Comparison of ENCODE assay signal across 11 cellular contexts in the genomic region with DNA sequence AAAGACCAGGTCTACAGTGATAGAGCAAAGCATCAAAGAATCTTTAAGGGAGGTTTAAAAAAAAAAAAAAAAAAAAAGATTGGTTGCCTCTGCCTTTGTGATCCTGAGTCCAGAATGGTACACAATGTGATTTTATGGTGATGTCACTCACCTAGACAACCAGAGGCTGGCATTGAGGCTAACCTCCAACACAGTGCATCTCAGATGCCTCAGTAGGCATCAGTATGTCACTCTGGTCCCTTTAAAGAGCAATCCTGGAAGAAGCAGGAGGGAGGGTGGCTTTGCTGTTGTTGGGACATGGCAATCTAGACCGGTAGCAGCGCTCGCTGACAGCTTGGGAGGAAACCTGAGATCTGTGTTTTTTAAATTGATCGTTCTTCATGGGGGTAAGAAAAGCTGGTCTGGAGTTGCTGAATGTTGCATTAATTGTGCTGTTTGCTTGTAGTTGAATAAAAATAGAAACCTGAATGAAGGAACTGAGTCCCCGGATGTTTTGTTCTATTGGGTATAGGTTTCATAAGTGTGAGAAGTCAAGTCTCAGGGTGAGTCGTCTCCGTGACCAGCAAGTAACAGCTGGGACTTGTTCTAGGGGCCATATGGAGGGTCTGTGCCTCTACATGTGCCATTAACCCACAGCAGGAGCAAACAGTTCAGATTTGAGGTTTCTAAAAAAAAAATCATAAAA. TPM values are rescaled to one million over a fixed set of nuclear protein-coding genes. Genes with fewer than 3 reads are reported as not detected.
DNase-seq lines count a peak whose midpoint lies in the region; ATAC-seq and TF ChIP-seq lines count a peak whose summit lies in the region.
"Had no signal": no experiment of that assay in that cellular context is flagged by ENCODE, and none has a peak within 500 bp of the region (broad histone marks: within the 10 kb centered on the region; RNA-seq: fewer than 3 reads in every experiment).

No MANE protein-coding gene starts in this region.

- no peaks in the 10 kb centered on the region for H4K20me1 ChIP-seq in H9 (ENCODE audit: control insufficient read depth, insufficient read depth, insufficient read length)

- no peak for TF ChIP-seq POLR2A in gastrocnemius medialis (IDR thresholded peaks at IDR 0.05)

- H3K9me3 ChIP-seq in H9 (ENCODE audit: control insufficient read depth, low read depth, low read length) (no peaks in the 10 kb centered on the region), T-helper 17 cell (ENCODE audit: control insufficient read depth, low read length, poor library complexity, severe bottlenecking) (no peaks in the 10 kb centered on the region), gastrocnemius medialis (no peaks in the 10 kb centered on the region)

- H3K4me3 ChIP-seq in gastrocnemius medialis = no peak overlapping the region

- H4K91ac ChIP-seq in H9 (ENCODE audit: insufficient read length, low read depth, low read length) = no peak overlapping the region

- H3K27me3 ChIP-seq in H9 (ENCODE audit: insufficient read depth, low read length) = no peaks in the 10 kb centered on the region
- H3K27me3 ChIP-seq in gastrocnemius medialis = no peaks in the 10 kb centered on the region

- no peak overlapping the region for H3K4ac ChIP-seq in H9 (ENCODE audit: low read depth, low read length)

- in situ Hi-C loops in gastrocnemius medialis (cut with MboI; ENCODE audit: low sequenced_read_pairs in 4 of 4) = no loop called here

- H3K4me3 Mint-ChIP-seq in activated naive CD4-positive, alpha-beta T cell treated with anti-CD3 and anti-CD28 coated beads, Interleukin-2, amount 10 ng/mL, durations not matched to agents 7 days and 5 days = no peak overlapping the region
- H3K4me3 Mint-ChIP-seq in H9 (no peak overlapping the region), T-helper 17 cell (no peak overlapping the region)

- H3K36me3 ChIP-seq in gastrocnemius medialis = peaks cover 3 to 46% of the 10 kb centered on the region in 2 donors

- peaks cover 46% of the 10 kb centered on the region for H3K36me3 Mint-ChIP-seq in activated naive CD4-positive, alpha-beta T cell treated with anti-CD3 and anti-CD28 coated beads, Interleukin-2, amount 10 ng/mL, durations not matched to agents 7 days and 5 days
- H3K36me3 Mint-ChIP-seq in H9 (ENCODE audit: insufficient read depth in 1 of 3, low read depth in 3 of 3) (peaks cover 49 to 87% (median 70%) of the 10 kb centered on the region in 3 experiments), T-helper 17 cell (ENCODE audit: low read depth) (peaks cover 2% of the 10 kb centered on the region)

- no peak overlapping the region for H2AFZ ChIP-seq in H9 (ENCODE audit: low read length)

- no peak overlapping the region for H2BK120ac ChIP-seq in H9 (ENCODE audit: low read depth, low read length, poor library complexity, severe bottlenecking)

- H3K27me3 Mint-ChIP-seq in activated naive CD4-positive, alpha-beta T cell treated with anti-CD3 and anti-CD28 coated beads, Interleukin-2, amount 10 ng/mL, durations not matched to agents 7 days and 5 days = no peaks in the 10 kb centered on the region
- H3K27me3 Mint-ChIP-seq in H9 (ENCODE audit: low read depth) (no peaks in the 10 kb centered on the region), T-helper 17 cell (no peaks in the 10 kb centered on the region)

- no peak overlapping the region for H3K4me2 ChIP-seq in H9 (ENCODE audit: insufficient read depth, insufficient read length, low read length)
- H3K4me2 ChIP-seq: KMS-11 had no signal

- DNase-seq in activated naive CD4-positive, alpha-beta T cell treated with anti-CD3 and anti-CD28 coated beads, Interleukin-2, amount 10 ng/mL, durations not matched to agents 7 days and 5 days = no peak
- DNase-seq in activated naive CD4-positive, alpha-beta T cell treated with Interleukin-2 at 50 U/mL for 16 hours = no peak
- DNase-seq in H9 (no peak), T-helper 17 cell (no peak), gastrocnemius medialis (no peak), SKM-1 (lab: John Stamatoyannopoulos, UW; ENCODE audit: unreplicated experiment) (no peak), mucosa of gallbladder (ENCODE audit: low spot score) (no peak)
- DNase-seq: erythroblast; stimulated activated CD8-positive, alpha-beta memory T cell treated with anti-CD3 and anti-CD28 coated beads, Interleukin-4, amount 100 ng/mL, for 48 hours had no signal

- no peak overlapping the region for H2BK12ac ChIP-seq in H9 (ENCODE audit: insufficient read length, low read depth, low read length)

- no peak overlapping the region for H3K14ac ChIP-seq in H9 (ENCODE audit: insufficient read depth, low read length)

- H4K8ac ChIP-seq in H9 (replicated peaks; ENCODE audit: insufficient read length, low read depth, low read length) = no peak overlapping the region

- CTCF ChIA-PET in activated naive CD4-positive, alpha-beta T cell treated with anti-CD3 and anti-CD28 coated beads, Interleukin-2, amount 10 ng/mL, durations not matched to agents 7 days and 5 days (lab: Charles Lee) = no interaction called here

- no peak overlapping the region for H3K9ac ChIP-seq in H9 (ENCODE audit: extremely low read depth, insufficient read length, low read length)
- H3K9ac ChIP-seq: KMS-11 had no signal

- H3K4me1 Mint-ChIP-seq in activated naive CD4-positive, alpha-beta T cell treated with anti-CD3 and anti-CD28 coated beads, Interleukin-2, amount 10 ng/mL, durations not matched to agents 7 days and 5 days = peaks cover 6% of the 10 kb centered on the region
- H3K4me1 Mint-ChIP-seq in H9 (no peaks in the 10 kb centered on the region), T-helper 17 cell (peaks cover 5% of the 10 kb centered on the region)

- H2BK20ac ChIP-seq in H9 (ENCODE audit: low read depth, low read length, poor library complexity, severe bottlenecking) = no peak overlapping the region

- TF ChIP-seq CTCF in H9 (conservative IDR thresholded peaks at IDR 0.05) = no peak
- no peak for TF ChIP-seq CTCF in gastrocnemius medialis (IDR thresholded peaks at IDR 0.05 in 4 of 5, conservative IDR thresholded peaks at IDR 0.05 in 1 of 5)

- no peak overlapping the region for H3K27ac ChIP-seq in H9 (ENCODE audit: insufficient read length, low read depth, low read length)
- H3K27ac ChIP-seq in gastrocnemius medialis = peak overlapping the region in 3 of 4 donors; percentile 15 to 56 (median 33)
- H3K27ac ChIP-seq: KMS-11 had no signal

- H3T11ph ChIP-seq in H9 (ENCODE audit: low read length) = no peak overlapping the region

- ATAC-seq in T-helper 17 cell (no peak), gastrocnemius medialis (peak in 1 of 2 donors; percentile 58), GM19324 (IDR thresholded peaks at IDR 0.05; ENCODE audit: low FRiP score, unreplicated experiment) (no peak)

- peaks cover 8% of the 10 kb centered on the region for H3K79me1 ChIP-seq in H9 (ENCODE audit: insufficient read depth, low read depth, low read length, poor library complexity, severe bottlenecking)

- H3K23me2 ChIP-seq in H9 (ENCODE audit: insufficient read length, low read depth, low read length, poor library complexity, severe bottlenecking) = no peaks in the 10 kb centered on the region

- H3K23ac ChIP-seq in H9 (ENCODE audit: insufficient read length, low read depth, low read length) = no peak overlapping the region

- no peak overlapping the region for H2BK5ac ChIP-seq in H9 (ENCODE audit: insufficient read length, low read length)

- intact Hi-C loops in gastrocnemius medialis (cut with DNase I; ENCODE audit: low total_unique reads) = no loop called here

- no peak overlapping the region for H3K18ac ChIP-seq in H9 (ENCODE audit: insufficient read length, low read depth, low read length)

- H3K56ac ChIP-seq in H9 (ENCODE audit: insufficient read length, low read depth, low read length) = no peak overlapping the region

- H4K5ac ChIP-seq in H9 (ENCODE audit: insufficient read length, low read depth, low read length) = no peak overlapping the region

- no peaks in the 10 kb centered on the region for H3K9me3 Mint-ChIP-seq in activated naive CD4-positive, alpha-beta T cell treated with anti-CD3 and anti-CD28 coated beads, Interleukin-2, amount 10 ng/mL, durations not matched to agents 7 days and 5 days
- H3K9me3 Mint-ChIP-seq in H9 = no peaks in the 10 kb centered on the region

- no peaks in the 10 kb centered on the region for H3K79me2 ChIP-seq in H9 (ENCODE audit: insufficient read depth, low read length)

- H2BK15ac ChIP-seq in H9 (ENCODE audit: low read depth, low read length) = no peak overlapping the region

- H3K27ac Mint-ChIP-seq in activated naive CD4-positive, alpha-beta T cell treated with anti-CD3 and anti-CD28 coated beads, Interleukin-2, amount 10 ng/mL, durations not matched to agents 7 days and 5 days = peak overlapping the region; percentile 47
- H3K27ac Mint-ChIP-seq in H9 = peak overlapping the region in 2 of 3 experiments; percentile 24 to 69; a peak in 2 of 7 replicates
- H3K27ac Mint-ChIP-seq in T-helper 17 cell = peak overlapping the region; percentile 54

- H2AK5ac ChIP-seq in H9 (ENCODE audit: insufficient read length, low read length) = no peak overlapping the region

- H3K4me1 ChIP-seq in H9 (ENCODE audit: insufficient read depth, low read length) = no peaks in the 10 kb centered on the region
- peaks cover 10 to 22% of the 10 kb centered on the region in 2 donors for H3K4me1 ChIP-seq in gastrocnemius medialis

- WGBS in H9 (ENCODE audit: extremely low coverage, insufficient read length, low lambda C conversion rate) = no CpG with 5 or more reads among the region's 7 CpGs

RNA-seq across cellular contexts. Expression of a gene that starts 9.3 kb away (rescaled TPM):
- 320 and 334 TPM in 2 replicates for total RNA-seq in H9 (2021)
- 100 to 1,000 TPM; 108 to 113 TPM for total RNA-seq in T-helper 17 cell
- total RNA-seq in gastrocnemius medialis = 100 to 1,000 TPM; 306 to 442 (median 330) TPM
- 246 TPM for total RNA-seq in mucosa of gallbladder

RNA-seq across cellular contexts. Expression of a gene that starts 41.4 kb away (rescaled TPM):
- total RNA-seq in H9 (2021) (89.6 and 97.4 TPM in 2 replicates), T-helper 17 cell (1 to 10 TPM; 1.3 to 3.9 TPM), gastrocnemius medialis (10 to 100 TPM in 3 of 4 donors, 1 to 10 TPM in 1; 9.3 to 22.1 (median 17.0) TPM), mucosa of gallbladder (48.9 TPM)
